Comparison of ENCODE assay signal across 13 cellular contexts in genomic region chr1:183419399-183419798, GRCh38. TPM values are rescaled to one million over a fixed set of nuclear protein-coding genes. Genes with fewer than 3 reads are reported as not detected.
A peak's percentile ranks its signal among the peaks of the same experiment; 100 is the strongest.
DNase-seq lines count a peak whose midpoint lies in the region; ATAC-seq and TF ChIP-seq lines count a peak whose summit lies in the region.
"Had no signal": no experiment of that assay in that cellular context is flagged by ENCODE, and none has a peak within 500 bp of the region (broad histone marks: within the 10 kb centered on the region; RNA-seq: fewer than 3 reads in every experiment).

No MANE protein-coding gene starts in this region.

- peak; percentile 65 for DNase-seq in NCI-H82 (lab: John Stamatoyannopoulos, UW)
- DNase-seq in NCI-H82 treated with DMSO at 0.1 percent for 48 hours (lab: John Stamatoyannopoulos, UW; ENCODE audit: unreplicated experiment) = no peak
- peak; percentile 58 for DNase-seq in NCI-H187 treated with DMSO at 0.1 percent for 48 hours (lab: John Stamatoyannopoulos, UW)
- DNase-seq in NCI-H526 treated with DMSO at 0.1 percent for 48 hours (lab: John Stamatoyannopoulos, UW) = peak; percentile 58
- no peak for DNase-seq in neural crest cell (ENCODE audit: low read depth, low spot score)
- DNase-seq in NCI-H524 (lab: John Stamatoyannopoulos, UW) = no peak
- DNase-seq in ovary = no peak
- DNase-seq: Calu3; CD8-positive, alpha-beta T cell; DMS79; HCEC 1CT had no signal

- no peak overlapping the region for H3K4me3 ChIP-seq in ovary

- peaks cover 4% of the 10 kb centered on the region for H3K27me3 ChIP-seq in ovary

- H3K27me3 Mint-ChIP-seq in neural crest cell (ENCODE audit: low read depth) = peaks cover 84% of the 10 kb centered on the region

- no peaks in the 10 kb centered on the region for H3K36me3 ChIP-seq in ovary

- intact Hi-C loops in ovary (cut with DNase I) = no loop called here

- peaks cover 7% of the 10 kb centered on the region for H3K4me1 ChIP-seq in ovary (ENCODE audit: insufficient read depth)

- H3K36me3 Mint-ChIP-seq in neural crest cell (ENCODE audit: low read depth) = no peaks in the 10 kb centered on the region
- H3K36me3 Mint-ChIP-seq: CD8-positive, alpha-beta T cell had no signal

- no peak for TF ChIP-seq CTCF in neural crest cell (conservative IDR thresholded peaks at IDR 0.05)
- no peak for TF ChIP-seq CTCF in ovary (IDR thresholded peaks at IDR 0.05)

- WGBS in ovary, 3 donors = 71 to 78% (median 76%) methylated on average over 3 of the region's 3 CpGs

- peaks cover 30% of the 10 kb centered on the region for H3K4me1 Mint-ChIP-seq in neural crest cell

- H3K27ac Mint-ChIP-seq in neural crest cell (ENCODE audit: unreplicated experiment) = no peak overlapping the region
- H3K27ac Mint-ChIP-seq: CD14-positive monocyte; CD8-positive, alpha-beta T cell had no signal

- H3K9me3 ChIP-seq in ovary = no peaks in the 10 kb centered on the region

- no peak for TF ChIP-seq POLR2A in ovary (IDR thresholded peaks at IDR 0.05)

- ATAC-seq in HG02981 (IDR thresholded peaks at IDR 0.05; ENCODE audit: unreplicated experiment) = no peak
- ATAC-seq: CD8-positive, alpha-beta T cell had no signal

- H3K4me3 Mint-ChIP-seq in neural crest cell = peak overlapping the region; percentile 10
- H3K4me3 Mint-ChIP-seq: CD8-positive, alpha-beta T cell had no signal

- no peaks in the 10 kb centered on the region for H3K9me3 Mint-ChIP-seq in neural crest cell
- H3K9me3 Mint-ChIP-seq: CD8-positive, alpha-beta T cell had no signal

- no peak for TF ChIP-seq EP300 in ovary (IDR thresholded peaks at IDR 0.05)

- H3K27ac ChIP-seq in ovary = no peak overlapping the region

RNA-seq across cellular contexts. Expression of gene NMNAT2, which starts 1.2 kb away (rescaled TPM):
- total RNA-seq in neural crest cell = 3.2 and 4.5 TPM in 2 replicates
- total RNA-seq in ovary = 1 to 10 TPM in 2 of 7 donors, under 1 TPM in 4, not detected in 1; 0.24 to 2.5 (median 0.77) TPM
- polyA plus RNA-seq in ovary = 1 to 10 TPM in 1 of 2 donors, under 1 TPM in 1; 0.67 to 2.0 TPM
- total RNA-seq: CD8-positive, alpha-beta T cell had no signal

RNA-seq across cellular contexts. Expression of gene SMG7, which starts 52.9 kb away (rescaled TPM):
- total RNA-seq in neural crest cell (72.4 and 80.3 TPM in 2 replicates), ovary (10 to 100 TPM; 23.7 to 65.3 (median 47.2) TPM)
- 10 to 100 TPM; 21.8 to 63.3 TPM for polyA plus RNA-seq in ovary

Comparison
In these comparisons a context has a peak if more than half of its experiments do, and no peak if none do; other contexts are left out.
1. DNase-seq: peak in NCI-H82 (single experiment), NCI-H187 treated with DMSO at 0.1 percent for 48 hours (single experiment) and NCI-H526 treated with DMSO at 0.1 percent for 48 hours (single experiment); none in NCI-H82 treated with DMSO at 0.1 percent for 48 hours (single experiment), neural crest cell (single experiment), NCI-H524 (0 of 2) and ovary (0 of 5).